In genomic region chr2:75505012-75505411, GRCh38 we compare ENCODE assay signal across 26 cellular contexts. TPM values are rescaled to one million over a fixed set of nuclear protein-coding genes. Genes with fewer than 3 reads are reported as not detected.
"Had no signal": no experiment of that assay in that cellular context is flagged by ENCODE, and none has a peak within 500 bp of the region (broad histone marks: within the 10 kb centered on the region; RNA-seq: fewer than 3 reads in every experiment).

No MANE protein-coding gene starts in this region.

- H3K27me3 ChIP-seq: neural progenitor cell, neutrophil, pancreas, stomach, thyroid gland, tibial nerve, upper lobe of left lung, vagina had no signal

- ATAC-seq: naive thymus-derived CD4-positive, alpha-beta T cell; natural killer cell; pancreas; right cardiac atrium; sciatic nerve; stimulated activated effector memory CD8-positive, alpha-beta T cell treated with anti-CD3 and anti-CD28 coated beads, Interleukin-12 subunit alpha, Interleukin-12 subunit beta, amount 100 ng/mL, for 72 hours; stimulated activated naive B cell treated with anti-CD40 and anti-IgM and Interleukin-4, amounts not matched to agents 10 μg/mL and 1 μg/mL and 100 μg/mL, for 72 hours had no signal

- H3K9me3 ChIP-seq: neutrophil, pancreas, prostate gland, thoracic aorta, thyroid gland, upper lobe of left lung, vagina had no signal

- H3K36me3 ChIP-seq: neural progenitor cell, neutrophil, pancreas, prostate gland, stomach, thoracic aorta, thyroid gland, tibial nerve, upper lobe of left lung, vagina had no signal

- DNase-seq: naive thymus-derived CD4-positive, alpha-beta T cell; natural killer cell; nucleus accumbens; pancreas; right cardiac atrium; small intestine; stimulated activated CD4-positive, alpha-beta T cell treated with anti-CD3 and anti-CD28 coated beads, Interleukin-15, amount 100 ng/mL, for 24 hours; stimulated activated CD4-positive, alpha-beta T cell treated with anti-CD3 and anti-CD28 coated beads, Interleukin-2, amount 100 ng/mL, for 24 hours; stimulated activated CD4-positive, alpha-beta T cell treated with anti-CD3 and anti-CD28 coated beads, Interleukin-2, amount 100 ng/mL, for 48 hours; stimulated activated CD4-positive, alpha-beta T cell treated with anti-CD3 and anti-CD28 coated beads, Interleukin-4, amount 100 ng/mL, for 24 hours; stimulated activated naive B cell treated with anti-CD40 and anti-IgM and Interleukin-4, amounts not matched to agents 10 μg/mL and 1 μg/mL and 100 μg/mL, for 72 hours; stimulated activated naive CD4-positive, alpha-beta T cell treated with Interleukin-2 at 50 U/mL for 16 hours; stomach; thyroid gland; trophoblast cell; upper lobe of left lung had no signal

- H3K9ac ChIP-seq: neural progenitor cell had no signal

- H3K4me1 ChIP-seq: neural progenitor cell, prostate gland, stomach, thyroid gland, tibial nerve, upper lobe of left lung, vagina had no signal

- H3K27ac ChIP-seq: neural progenitor cell, neutrophil, pancreas, prostate gland, stomach, thoracic aorta, thyroid gland, tibial nerve, upper lobe of left lung, vagina had no signal

- H2AFZ ChIP-seq: neural progenitor cell had no signal

- H3K4me2 ChIP-seq: neural progenitor cell had no signal

- FAIRE-seq: pancreas, small intestine, urothelium cell line had no signal

- H3K4me3 ChIP-seq: neural progenitor cell, pancreas, prostate gland, stomach, thoracic aorta, thyroid gland, tibial nerve, upper lobe of left lung, vagina had no signal

RNA-seq across cellular contexts. Expression of gene EVA1A, which starts 55.7 kb away (rescaled TPM):
- total RNA-seq: natural killer cell, vagina had no signal
- polyA plus RNA-seq: neural cell had no signal
